Comparison of ENCODE assay signal across 9 cellular contexts in genomic region chr1:28112388-28113311, GRCh38. TPM values are rescaled to one million over a fixed set of nuclear protein-coding genes. Genes with fewer than 3 reads are reported as not detected.
A peak's percentile ranks its signal among the peaks of the same experiment; 100 is the strongest.
DNase-seq lines count a peak whose midpoint lies in the region; ATAC-seq lines count a peak whose summit lies in the region.
"Had no signal": no experiment of that assay in that cellular context is flagged by ENCODE, and none has a peak within 500 bp of the region (broad histone marks: within the 10 kb centered on the region; RNA-seq: fewer than 3 reads in every experiment).

No MANE protein-coding gene starts in this region.

- H3K36me3 Mint-ChIP-seq in activated naive CD4-positive, alpha-beta T cell treated with anti-CD3 and anti-CD28 coated beads for 36 hours (ENCODE audit: low read depth) = no peaks in the 10 kb centered on the region
- H3K36me3 Mint-ChIP-seq: naive thymus-derived CD8-positive, alpha-beta T cell had no signal

- intact Hi-C loops in activated naive CD4-positive, alpha-beta T cell treated with anti-CD3 and anti-CD28 coated beads for 36 hours (cut with micrococcal nuclease) = no loop called here
- intact Hi-C loops in cardiac septum (cut with DNase I) = no loop called here

- H3K4me3 Mint-ChIP-seq in activated naive CD4-positive, alpha-beta T cell treated with anti-CD3 and anti-CD28 coated beads for 36 hours = no peak overlapping the region

- no peak overlapping the region for H3K27ac Mint-ChIP-seq in activated naive CD4-positive, alpha-beta T cell treated with anti-CD3 and anti-CD28 coated beads for 36 hours

- no peaks in the 10 kb centered on the region for H3K9me3 Mint-ChIP-seq in activated naive CD4-positive, alpha-beta T cell treated with anti-CD3 and anti-CD28 coated beads for 36 hours
- H3K9me3 Mint-ChIP-seq: naive thymus-derived CD8-positive, alpha-beta T cell had no signal

- CTCF ChIA-PET in activated naive CD4-positive, alpha-beta T cell treated with anti-CD3 and anti-CD28 coated beads for 36 hours (lab: Charles Lee) = interaction anchor here (0.6 to 5.0 kb wide), 8 partner anchors 8 to 1650 kb away, joined by 3 to 29 read pairs (median 4); no protein-coding TSS in a partner anchor

- H3K27me3 Mint-ChIP-seq in activated naive CD4-positive, alpha-beta T cell treated with anti-CD3 and anti-CD28 coated beads for 36 hours (ENCODE audit: low read depth) = no peaks in the 10 kb centered on the region

- ATAC-seq in GM18519 (IDR thresholded peaks at IDR 0.05; ENCODE audit: low FRiP score, unreplicated experiment) = no peak
- ATAC-seq: naive thymus-derived CD8-positive, alpha-beta T cell had no signal

- DNase-seq in activated naive CD4-positive, alpha-beta T cell treated with anti-CD3 and anti-CD28 coated beads for 36 hours = peak; percentile 25
- DNase-seq in activated naive CD4-positive, alpha-beta T cell treated with Interleukin-2 at 50 U/mL for 16 hours = no peak
- DNase-seq in SIG-M5 treated with dmso at 0.1 percent for 504 hours (lab: John Stamatoyannopoulos, UW; ENCODE audit: unreplicated experiment) (peak; percentile 71), cardiac septum (ENCODE audit: low spot score) (peak; percentile 79), NCI-H187 (lab: John Stamatoyannopoulos, UW) (no peak), T-helper 9 cell (no peak), NCI-H524 treated with DMSO at 0.1 percent for 48 hours (lab: John Stamatoyannopoulos, UW) (no peak)

- H3K4me1 Mint-ChIP-seq in activated naive CD4-positive, alpha-beta T cell treated with anti-CD3 and anti-CD28 coated beads for 36 hours (ENCODE audit: low read depth) = peaks cover 13% of the 10 kb centered on the region

RNA-seq across cellular contexts. Expression of gene EYA3, which starts 24.2 kb away (rescaled TPM):
- total RNA-seq in activated naive CD4-positive, alpha-beta T cell treated with anti-CD3 and anti-CD28 coated beads for 36 hours = 10 to 100 TPM; 25.4 to 25.9 TPM
- 15.9 TPM for total RNA-seq in cardiac septum

Comparison
In these comparisons a context has a peak if more than half of its experiments do, and no peak if none do; other contexts are left out.
1. DNase-seq: peak in activated naive CD4-positive, alpha-beta T cell treated with anti-CD3 and anti-CD28 coated beads for 36 hours (single experiment), SIG-M5 treated with dmso at 0.1 percent for 504 hours (single experiment) and cardiac septum (single experiment); none in activated naive CD4-positive, alpha-beta T cell treated with Interleukin-2 at 50 U/mL for 16 hours (single experiment), NCI-H187 (0 of 2), T-helper 9 cell (single experiment) and NCI-H524 treated with DMSO at 0.1 percent for 48 hours (single experiment).